ENCODE assay signal across 1 cellular context in genomic region chr5:167514461-167514860, GRCh38.
TF ChIP-seq lines count a peak whose summit lies in the region.

No MANE protein-coding gene starts in this region.

TF ChIP-seq in HepG2, 621 proteins besides CTCF, POLR2A, EP300 and RAD21 (continued from another document):
- TF ChIP-seq, protein P1, sequence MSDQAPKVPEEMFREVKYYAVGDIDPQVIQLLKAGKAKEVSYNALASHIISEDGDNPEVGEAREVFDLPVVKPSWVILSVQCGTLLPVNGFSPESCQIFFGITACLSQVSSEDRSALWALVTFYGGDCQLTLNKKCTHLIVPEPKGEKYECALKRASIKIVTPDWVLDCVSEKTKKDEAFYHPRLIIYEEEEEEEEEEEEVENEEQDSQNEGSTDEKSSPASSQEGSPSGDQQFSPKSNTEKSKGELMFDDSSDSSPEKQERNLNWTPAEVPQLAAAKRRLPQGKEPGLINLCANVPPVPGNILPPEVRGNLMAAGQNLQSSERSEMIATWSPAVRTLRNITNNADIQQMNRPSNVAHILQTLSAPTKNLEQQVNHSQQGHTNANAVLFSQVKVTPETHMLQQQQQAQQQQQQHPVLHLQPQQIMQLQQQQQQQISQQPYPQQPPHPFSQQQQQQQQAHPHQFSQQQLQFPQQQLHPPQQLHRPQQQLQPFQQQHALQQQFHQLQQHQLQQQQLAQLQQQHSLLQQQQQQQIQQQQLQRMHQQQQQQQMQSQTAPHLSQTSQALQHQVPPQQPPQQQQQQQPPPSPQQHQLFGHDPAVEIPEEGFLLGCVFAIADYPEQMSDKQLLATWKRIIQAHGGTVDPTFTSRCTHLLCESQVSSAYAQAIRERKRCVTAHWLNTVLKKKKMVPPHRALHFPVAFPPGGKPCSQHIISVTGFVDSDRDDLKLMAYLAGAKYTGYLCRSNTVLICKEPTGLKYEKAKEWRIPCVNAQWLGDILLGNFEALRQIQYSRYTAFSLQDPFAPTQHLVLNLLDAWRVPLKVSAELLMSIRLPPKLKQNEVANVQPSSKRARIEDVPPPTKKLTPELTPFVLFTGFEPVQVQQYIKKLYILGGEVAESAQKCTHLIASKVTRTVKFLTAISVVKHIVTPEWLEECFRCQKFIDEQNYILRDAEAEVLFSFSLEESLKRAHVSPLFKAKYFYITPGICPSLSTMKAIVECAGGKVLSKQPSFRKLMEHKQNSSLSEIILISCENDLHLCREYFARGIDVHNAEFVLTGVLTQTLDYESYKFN (CRISPR knock-in tag; conservative IDR thresholded peaks at IDR 0.05), result no peak
- no peak for TF ChIP-seq ZNF10 (CRISPR knock-in tag; IDR thresholded peaks at IDR 0.05; ENCODE audit: borderline replicate concordance, low read depth)
- TF ChIP-seq, protein P2, sequence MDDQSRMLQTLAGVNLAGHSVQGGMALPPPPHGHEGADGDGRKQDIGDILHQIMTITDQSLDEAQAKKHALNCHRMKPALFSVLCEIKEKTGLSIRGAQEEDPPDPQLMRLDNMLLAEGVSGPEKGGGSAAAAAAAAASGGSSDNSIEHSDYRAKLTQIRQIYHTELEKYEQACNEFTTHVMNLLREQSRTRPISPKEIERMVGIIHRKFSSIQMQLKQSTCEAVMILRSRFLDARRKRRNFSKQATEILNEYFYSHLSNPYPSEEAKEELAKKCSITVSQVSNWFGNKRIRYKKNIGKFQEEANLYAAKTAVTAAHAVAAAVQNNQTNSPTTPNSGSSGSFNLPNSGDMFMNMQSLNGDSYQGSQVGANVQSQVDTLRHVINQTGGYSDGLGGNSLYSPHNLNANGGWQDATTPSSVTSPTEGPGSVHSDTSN (CRISPR knock-in tag; IDR thresholded peaks at IDR 0.05; ENCODE audit: borderline replicate concordance), result no peak
- TF ChIP-seq ZFAT (CRISPR knock-in tag; conservative IDR thresholded peaks at IDR 0.05), result no peak
